ENCODE assay signal across 28 cellular contexts in genomic region chr10:58578366-58578765, GRCh38.
DNase-seq lines count a peak whose midpoint lies in the region; ATAC-seq and TF ChIP-seq lines count a peak whose summit lies in the region.
"Had no signal": no experiment of that assay in that cellular context is flagged by ENCODE, and none has a peak within 500 bp of the region (broad histone marks: within the 10 kb centered on the region; RNA-seq: fewer than 3 reads in every experiment).

No MANE protein-coding gene starts in this region.

- H4K20me1 ChIP-seq in GM23248 (ENCODE audit: insufficient read depth), result no peaks in the 10 kb centered on the region

- H3K9me2 ChIP-seq in GM23248 (ENCODE audit: insufficient read depth), result no peaks in the 10 kb centered on the region

- H3K4me1 ChIP-seq in GM23248 (ENCODE audit: insufficient read depth), result peaks cover 93% of the 10 kb centered on the region
- H3K4me1 ChIP-seq in left lung, result peaks cover 13 to 15% of the 10 kb centered on the region in 2 donors

- no peaks in the 10 kb centered on the region for H3K27me3 ChIP-seq in GM23248 (replicated peaks; ENCODE audit: insufficient read depth)
- no peaks in the 10 kb centered on the region for H3K27me3 ChIP-seq in left lung
- H3K27me3 ChIP-seq: ovary had no signal

- peaks cover 54% of the 10 kb centered on the region for H3F3A ChIP-seq in GM23248 (ENCODE audit: insufficient read depth)

- in situ Hi-C loops in GM23248 (cut with MboI), result no loop called here

- TF ChIP-seq POLR2A in lower leg skin (IDR thresholded peaks at IDR 0.05), result no peak

- H3K36me3 ChIP-seq in GM23248 (ENCODE audit: low read depth) (no peaks in the 10 kb centered on the region), left lung (no peaks in the 10 kb centered on the region)
- H3K36me3 ChIP-seq: ovary had no signal

- WGBS in GM23248 (ENCODE audit: low coverage in 1 of 2, low lambda C conversion rate in 2 of 2, missing lambda C conversion rate in 2 of 2), 2 experiments, result 79 to 81% methylated on average over 8 of the region's 8 CpGs
- WGBS in lower leg skin, 2 donors, result 77 to 89% methylated on average over 8 of the region's 8 CpGs

- TF ChIP-seq CTCF in coronary artery (IDR thresholded peaks at IDR 0.05) (no peak), left lung (IDR thresholded peaks at IDR 0.05) (no peak), lower leg skin (IDR thresholded peaks at IDR 0.05) (no peak)

- DNase-seq in GM23248, result peak; percentile 32
- DNase-seq in coronary artery (ENCODE audit: low spot score), result no peak
- no peak for DNase-seq in left lung
- DNase-seq in NCI-H510A (lab: John Stamatoyannopoulos, UW), result no peak
- no peak for DNase-seq in NCI-H748 treated with DMSO at 0.1 percent for 48 hours (lab: John Stamatoyannopoulos, UW)
- no peak for DNase-seq in lower leg skin (ENCODE audit: low spot score in 2 of 2)
- DNase-seq: activated CD4-positive, alpha-beta T cell treated with anti-CD3 and anti-CD28 coated beads for 1 hour; activated CD8-positive, alpha-beta T cell treated with anti-CD3 and anti-CD28 coated beads, Interleukin-2, amount 10 ng/mL, durations not matched to agents 7 days and 5 days; activated effector memory CD4-positive, alpha-beta T cell treated with Interleukin-2 at 50 U/mL for 16 hours; C1 segment of cervical spinal cord; Calu3; H7; left colon; midbrain; naive thymus-derived CD4-positive, alpha-beta T cell; NCI-H1105 treated with DMSO at 0.1 percent for 48 hours; NCI-H2029 treated with DMSO at 0.1 percent for 48 hours; NCI-H345; NCI-H82; ovary; RPMI8226; stimulated activated CD4-positive, alpha-beta T cell treated with anti-CD3 and anti-CD28 coated beads, Interleukin-12 subunit alpha, Interleukin-12 subunit beta, amount 100 ng/mL, for 4 hours; stimulated activated CD4-positive, alpha-beta T cell treated with anti-CD3 and anti-CD28 coated beads, Interleukin-4, amount 100 ng/mL, for 24 hours; substantia nigra; T-helper 1 cell had no signal

- H3K4me3 ChIP-seq in GM23248 (no peak overlapping the region), coronary artery (no peak overlapping the region), left lung (no peak overlapping the region), skin epidermis (no peak overlapping the region), lower leg skin (ENCODE audit: low read depth, poor library complexity, severe bottlenecking) (no peak overlapping the region)
- H3K4me3 ChIP-seq: ovary had no signal

- intact Hi-C loops in left lung (cut with DNase I), result no loop called here
- intact Hi-C loops in lower leg skin (cut with DNase I; ENCODE audit: low total_unique reads), result no loop called here

- peak overlapping the region; percentile 74 for H3K27ac ChIP-seq in GM23248
- H3K27ac ChIP-seq in coronary artery, result peak overlapping the region; percentile 4 to 53
- H3K27ac ChIP-seq in left lung, result peak overlapping the region; percentile 31 to 50
- peak overlapping the region in 11 of 21 experiments; percentile 6 to 88 (median 38) for H3K27ac ChIP-seq in skin epidermis

- H3K79me2 ChIP-seq in GM23248 (ENCODE audit: insufficient read depth), result peaks cover 99% of the 10 kb centered on the region

- peak overlapping the region; percentile 65 for H3K9ac ChIP-seq in GM23248

- ATAC-seq in left lung, result no peak
- no peak for ATAC-seq in HG02610 (IDR thresholded peaks at IDR 0.05; ENCODE audit: unreplicated experiment)
- ATAC-seq: activated CD8-positive, alpha-beta T cell treated with anti-CD3 and anti-CD28 coated beads, Interleukin-2, amount 10 ng/mL, durations not matched to agents 7 days and 5 days; left colon; naive thymus-derived CD4-positive, alpha-beta T cell; stimulated activated effector memory CD8-positive, alpha-beta T cell treated with anti-CD3 and anti-CD28 coated beads, Interleukin-12 subunit alpha, Interleukin-12 subunit beta, amount 100 ng/mL, for 72 hours had no signal

- no peaks in the 10 kb centered on the region for H3K9me3 ChIP-seq in GM23248 (ENCODE audit: low read depth)
- no peaks in the 10 kb centered on the region for H3K9me3 ChIP-seq in left lung
- H3K9me3 ChIP-seq: ovary had no signal

- H2AFZ ChIP-seq in GM23248, result no peak overlapping the region

- peak overlapping the region; percentile 70 for H3K4me2 ChIP-seq in GM23248 (ENCODE audit: unreplicated experiment)
